Comparison of ENCODE assay signal across 8 cellular contexts in the genomic region with DNA sequence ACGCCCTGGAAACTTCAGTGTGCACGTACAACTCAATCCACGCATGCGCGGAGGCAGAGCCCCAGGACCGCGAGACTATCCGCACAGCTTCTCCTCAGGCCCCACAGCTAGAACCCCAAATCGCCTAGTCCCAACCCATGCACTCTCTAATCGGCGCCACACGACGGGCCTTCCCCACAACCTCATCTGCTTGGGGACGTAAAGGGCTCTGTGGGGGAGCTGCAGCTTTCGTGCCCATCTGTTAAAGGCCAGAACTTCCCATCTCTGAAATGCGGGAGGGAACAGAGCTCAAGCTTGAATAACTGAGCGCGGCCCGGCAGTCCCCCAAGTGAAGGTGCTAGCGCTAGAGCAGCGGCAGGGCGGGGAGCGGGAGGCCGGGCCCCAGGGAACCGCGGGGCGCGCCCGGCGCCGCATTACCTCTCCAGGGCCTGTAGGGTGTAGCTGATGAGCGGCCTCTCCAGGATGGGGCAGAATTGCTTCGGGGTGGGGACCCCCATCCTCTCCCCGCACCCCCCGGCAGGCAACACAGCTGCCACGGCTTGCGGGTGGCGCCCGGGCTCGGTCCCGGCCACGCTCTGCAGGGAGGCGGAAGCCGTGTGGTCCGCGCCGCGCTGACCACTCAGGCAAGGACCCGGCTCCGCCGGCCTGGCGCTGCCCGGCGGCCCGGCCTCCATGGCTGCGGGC. TPM values are rescaled to one million over a fixed set of nuclear protein-coding genes. Genes with fewer than 3 reads are reported as not detected.
DNase-seq lines count a peak whose midpoint lies in the region; ATAC-seq, FAIRE-seq and TF ChIP-seq lines count a peak whose summit lies in the region.

No MANE protein-coding gene starts in this region.

- peak; percentile 97 for DNase-seq in ACHN
- peak; percentile 34 to 88 for DNase-seq in NCI-H446 (lab: John Stamatoyannopoulos, UW)
- peak; percentile 74 for DNase-seq in activated CD4-positive, alpha-beta T cell treated with anti-CD3 and anti-CD28 coated beads for 1 hour
- no peak for DNase-seq in chondrocyte (ENCODE audit: low spot score)
- DNase-seq in kidney = peak; percentile 95
- peak; percentile 90 for DNase-seq in stimulated activated CD4-positive, alpha-beta T cell treated with anti-CD3 and anti-CD28 coated beads, Interleukin-15, amount 100 ng/mL, for 24 hours

- H3K4me1 Mint-ChIP-seq in chondrocyte (ENCODE audit: low read depth) = peaks cover 45% of the 10 kb centered on the region

- TF ChIP-seq CTCF in chondrocyte (IDR thresholded peaks at IDR 0.05) (peak; percentile 70), kidney (IDR thresholded peaks at IDR 0.05; ENCODE audit: borderline replicate concordance, extremely low read depth, insufficient read depth) (peak; percentile 16)

- no peaks in the 10 kb centered on the region for H3K9me3 ChIP-seq in kidney (ENCODE audit: control insufficient read depth in 1 of 2, low read length in 2 of 2)

- intact Hi-C loops in kidney (cut with DNase I) = no loop called here

- peak overlapping the region; percentile 93 for H3K4me3 Mint-ChIP-seq in chondrocyte (ENCODE audit: unreplicated experiment)

- peak; percentile 85 for ATAC-seq in GM18873 (IDR thresholded peaks at IDR 0.05; ENCODE audit: low FRiP score, unreplicated experiment)
- peak; percentile 93 for ATAC-seq in HG03135 (IDR thresholded peaks at IDR 0.05; ENCODE audit: unreplicated experiment)

- no peaks in the 10 kb centered on the region for H3K27me3 Mint-ChIP-seq in chondrocyte (ENCODE audit: low read depth)

- H3K9ac ChIP-seq in kidney (ENCODE audit: low read length in 2 of 2) = peak overlapping the region; percentile 92 to 93

- peaks cover 1% of the 10 kb centered on the region for H3K36me3 Mint-ChIP-seq in chondrocyte (ENCODE audit: low read depth)

- peak overlapping the region; percentile 81 to 84 for H3K4me3 ChIP-seq in kidney (ENCODE audit: low read length in 2 of 2)

- H3K36me3 ChIP-seq in kidney (ENCODE audit: control insufficient read depth in 1 of 2, insufficient read depth in 2 of 2, low read length in 2 of 2) = no peaks in the 10 kb centered on the region

- H3K27ac Mint-ChIP-seq in chondrocyte (ENCODE audit: unreplicated experiment) = peak overlapping the region; percentile 99

- peaks cover 3% of the 10 kb centered on the region for H3K9me3 Mint-ChIP-seq in chondrocyte (ENCODE audit: low read depth)

- in situ Hi-C loops in ACHN (cut with HindIII; ENCODE audit: low pct_ligation_motif_present, low pct_unique_long_range_greater_than_20kb, low sequenced_read_pairs) = no loop called here

- no peak for FAIRE-seq in kidney (lab: Jason Lieb, UNC)

- H3K4me1 ChIP-seq in kidney (ENCODE audit: control insufficient read depth in 1 of 2, insufficient read depth in 1 of 2, low read depth in 1 of 2, low read length in 2 of 2) = peaks cover 14 to 16% of the 10 kb centered on the region in 2 donors

- peak overlapping the region; percentile 95 to 97 for H3K27ac ChIP-seq in kidney (ENCODE audit: low read depth in 2 of 2, low read length in 2 of 2)

RNA-seq across cellular contexts. Expression of gene CRPPA, which starts 0.5 kb away (rescaled TPM):
- total RNA-seq in chondrocyte (4.9 to 5.8 TPM (median 5.2 TPM) in 3 replicates), kidney (5.9 TPM)
- polyA plus RNA-seq in kidney (ENCODE audit: insufficient read depth, low read depth, low replicate concordance) = 2.0 TPM

RNA-seq across cellular contexts. Expression of gene SOSTDC1, which starts 44.7 kb away (rescaled TPM):
- total RNA-seq in chondrocyte (not detected in 3 replicates), kidney (13.4 TPM)
- 13.3 TPM for polyA plus RNA-seq in kidney (ENCODE audit: insufficient read depth, low read depth, low replicate concordance)

Comparison
In these comparisons a context has a peak if more than half of its experiments do, and no peak if none do; other contexts are left out.
1. RNA of gene SOSTDC1, which starts 44.7 kb away (total RNA-seq): 13.4 TPM in kidney (single experiment); not detected in chondrocyte; every median in the first group is over 10 times any median in the second.